In the genomic region with DNA sequence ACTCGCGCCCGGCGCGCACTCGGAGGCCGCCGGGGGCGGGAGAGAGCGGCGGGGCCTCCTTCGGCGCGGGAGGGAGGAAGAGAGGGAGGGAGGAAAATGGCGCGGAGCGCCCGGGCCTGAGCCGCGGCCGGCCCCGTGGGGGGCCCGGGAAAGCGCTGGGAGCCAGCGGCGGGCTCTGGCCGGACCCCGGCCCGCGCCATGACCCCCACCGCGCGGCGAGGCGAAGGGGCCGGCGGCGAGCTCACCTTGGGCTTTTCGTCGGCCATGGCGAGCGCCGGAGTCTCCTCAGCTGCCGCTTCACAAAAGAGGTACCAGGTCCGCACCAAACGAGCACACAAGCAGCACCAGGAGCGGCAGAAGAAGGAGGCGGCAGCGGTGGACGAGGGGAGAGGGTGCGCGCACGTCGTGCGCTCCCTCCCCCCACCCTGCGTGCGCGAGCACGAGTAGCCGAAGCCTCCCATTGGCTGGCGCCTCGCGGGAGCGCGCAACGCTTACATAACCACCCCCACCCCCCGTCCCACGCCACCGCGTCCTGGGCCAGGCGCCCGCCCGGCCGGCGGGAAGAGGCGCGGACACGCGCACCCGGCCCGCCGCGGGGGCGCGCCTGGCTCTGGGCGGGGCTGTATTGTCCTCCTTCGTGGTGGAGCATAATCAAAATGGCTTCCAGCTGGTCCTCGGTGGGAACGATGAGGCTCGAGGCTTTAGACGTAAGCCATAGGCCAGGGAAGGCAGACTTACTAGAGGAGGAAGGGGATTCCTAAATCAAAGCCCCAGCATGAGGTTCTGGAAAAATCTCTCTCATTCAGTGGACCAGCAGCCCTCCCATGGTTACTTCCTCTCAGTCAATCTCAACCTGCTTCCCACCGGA, we compare ENCODE assay signal across 1 cellular context.
TF ChIP-seq lines count a peak whose summit lies in the region.

A gene (minus strand): TSS at position 391 of the 868 bp plus-strand sequence. CDS start 125 bp downstream, at position 266.

TF ChIP-seq in K562, 482 proteins besides CTCF, POLR2A, EP300 and RAD21 (continued from another document and continues in another):
- TF ChIP-seq, protein P1, sequence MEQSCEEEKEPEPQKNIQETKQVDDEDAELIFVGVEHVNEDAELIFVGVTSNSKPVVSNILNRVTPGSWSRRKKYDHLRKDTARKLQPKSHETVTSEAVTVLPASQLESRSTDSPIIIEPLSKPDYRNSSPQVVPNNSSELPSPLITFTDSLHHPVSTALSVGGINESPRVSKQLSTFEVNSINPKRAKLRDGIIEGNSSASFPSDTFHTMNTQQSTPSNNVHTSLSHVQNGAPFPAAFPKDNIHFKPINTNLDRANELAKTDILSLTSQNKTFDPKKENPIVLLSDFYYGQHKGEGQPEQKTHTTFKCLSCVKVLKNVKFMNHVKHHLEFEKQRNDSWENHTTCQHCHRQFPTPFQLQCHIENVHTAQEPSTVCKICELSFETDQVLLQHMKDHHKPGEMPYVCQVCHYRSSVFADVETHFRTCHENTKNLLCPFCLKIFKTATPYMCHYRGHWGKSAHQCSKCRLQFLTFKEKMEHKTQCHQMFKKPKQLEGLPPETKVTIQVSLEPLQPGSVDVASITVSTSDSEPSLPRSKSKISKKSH (CRISPR knock-in tag; IDR thresholded peaks at IDR 0.05): no peak
- no peak for TF ChIP-seq NCOA4 (IDR thresholded peaks at IDR 0.05; ENCODE audit: partially characterized antibody)
- TF ChIP-seq, protein P2, sequence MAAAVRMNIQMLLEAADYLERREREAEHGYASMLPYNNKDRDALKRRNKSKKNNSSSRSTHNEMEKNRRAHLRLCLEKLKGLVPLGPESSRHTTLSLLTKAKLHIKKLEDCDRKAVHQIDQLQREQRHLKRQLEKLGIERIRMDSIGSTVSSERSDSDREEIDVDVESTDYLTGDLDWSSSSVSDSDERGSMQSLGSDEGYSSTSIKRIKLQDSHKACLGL (CRISPR knock-in tag; IDR thresholded peaks at IDR 0.05; ENCODE audit: borderline replicate concordance, poor library complexity, severe bottlenecking): no peak
- peak; percentile 88 for TF ChIP-seq RBM25 (IDR thresholded peaks at IDR 0.05; ENCODE audit: low read depth, low read length, severe bottlenecking)
- peak; percentile 89 for TF ChIP-seq TAF7 (tag; IDR thresholded peaks at IDR 0.05)
- TF ChIP-seq, protein P3, sequence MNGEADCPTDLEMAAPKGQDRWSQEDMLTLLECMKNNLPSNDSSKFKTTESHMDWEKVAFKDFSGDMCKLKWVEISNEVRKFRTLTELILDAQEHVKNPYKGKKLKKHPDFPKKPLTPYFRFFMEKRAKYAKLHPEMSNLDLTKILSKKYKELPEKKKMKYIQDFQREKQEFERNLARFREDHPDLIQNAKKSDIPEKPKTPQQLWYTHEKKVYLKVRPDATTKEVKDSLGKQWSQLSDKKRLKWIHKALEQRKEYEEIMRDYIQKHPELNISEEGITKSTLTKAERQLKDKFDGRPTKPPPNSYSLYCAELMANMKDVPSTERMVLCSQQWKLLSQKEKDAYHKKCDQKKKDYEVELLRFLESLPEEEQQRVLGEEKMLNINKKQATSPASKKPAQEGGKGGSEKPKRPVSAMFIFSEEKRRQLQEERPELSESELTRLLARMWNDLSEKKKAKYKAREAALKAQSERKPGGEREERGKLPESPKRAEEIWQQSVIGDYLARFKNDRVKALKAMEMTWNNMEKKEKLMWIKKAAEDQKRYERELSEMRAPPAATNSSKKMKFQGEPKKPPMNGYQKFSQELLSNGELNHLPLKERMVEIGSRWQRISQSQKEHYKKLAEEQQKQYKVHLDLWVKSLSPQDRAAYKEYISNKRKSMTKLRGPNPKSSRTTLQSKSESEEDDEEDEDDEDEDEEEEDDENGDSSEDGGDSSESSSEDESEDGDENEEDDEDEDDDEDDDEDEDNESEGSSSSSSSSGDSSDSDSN (IDR thresholded peaks at IDR 0.05; ENCODE audit: borderline replicate concordance in 1 of 2, low read depth in 2 of 2, low read length in 2 of 2): peak; percentile 87 to 91; a peak in 3 of 4 replicates
- peak; percentile 76 for TF ChIP-seq CCNT2 (IDR thresholded peaks at IDR 0.05; ENCODE audit: borderline replicate concordance, extremely low read depth, insufficient read length, low read depth, low read length)
- TF ChIP-seq NUFIP1 (IDR thresholded peaks at IDR 0.05; ENCODE audit: partially characterized antibody): no peak
- TF ChIP-seq NFIX (CRISPR knock-in tag; IDR thresholded peaks at IDR 0.05; ENCODE audit: low read depth): no peak
- no peak for TF ChIP-seq XRCC4 (IDR thresholded peaks at IDR 0.05; ENCODE audit: extremely low read depth, insufficient read depth, insufficient read length)
- 0 out of 2 replicates have a peak, but pooled peaks have one; percentile 9 for TF ChIP-seq CAMTA2 (CRISPR knock-in tag; conservative IDR thresholded peaks at IDR 0.05)
- TF ChIP-seq ZBTB17 (CRISPR knock-in tag; IDR thresholded peaks at IDR 0.05): no peak; the same call in 1 of the 2 replicates
- TF ChIP-seq CHD2 (IDR thresholded peaks at IDR 0.05; ENCODE audit: low read depth, low read length): 0 out of 2 replicates have a peak, but pooled peaks have one; percentile 49
- TF ChIP-seq ARID1B (IDR thresholded peaks at IDR 0.05): no peak
- TF ChIP-seq HNRNPL (IDR thresholded peaks at IDR 0.05; ENCODE audit: low read depth, low read length): peak; percentile 5; the same call in 1 of the 2 replicates
- TF ChIP-seq, protein P4, sequence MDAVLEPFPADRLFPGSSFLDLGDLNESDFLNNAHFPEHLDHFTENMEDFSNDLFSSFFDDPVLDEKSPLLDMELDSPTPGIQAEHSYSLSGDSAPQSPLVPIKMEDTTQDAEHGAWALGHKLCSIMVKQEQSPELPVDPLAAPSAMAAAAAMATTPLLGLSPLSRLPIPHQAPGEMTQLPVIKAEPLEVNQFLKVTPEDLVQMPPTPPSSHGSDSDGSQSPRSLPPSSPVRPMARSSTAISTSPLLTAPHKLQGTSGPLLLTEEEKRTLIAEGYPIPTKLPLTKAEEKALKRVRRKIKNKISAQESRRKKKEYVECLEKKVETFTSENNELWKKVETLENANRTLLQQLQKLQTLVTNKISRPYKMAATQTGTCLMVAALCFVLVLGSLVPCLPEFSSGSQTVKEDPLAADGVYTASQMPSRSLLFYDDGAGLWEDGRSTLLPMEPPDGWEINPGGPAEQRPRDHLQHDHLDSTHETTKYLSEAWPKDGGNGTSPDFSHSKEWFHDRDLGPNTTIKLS (IDR thresholded peaks at IDR 0.05; ENCODE audit: borderline replicate concordance, low read depth): no peak; the same call in none of the 2 replicates
- TF ChIP-seq, protein P5, sequence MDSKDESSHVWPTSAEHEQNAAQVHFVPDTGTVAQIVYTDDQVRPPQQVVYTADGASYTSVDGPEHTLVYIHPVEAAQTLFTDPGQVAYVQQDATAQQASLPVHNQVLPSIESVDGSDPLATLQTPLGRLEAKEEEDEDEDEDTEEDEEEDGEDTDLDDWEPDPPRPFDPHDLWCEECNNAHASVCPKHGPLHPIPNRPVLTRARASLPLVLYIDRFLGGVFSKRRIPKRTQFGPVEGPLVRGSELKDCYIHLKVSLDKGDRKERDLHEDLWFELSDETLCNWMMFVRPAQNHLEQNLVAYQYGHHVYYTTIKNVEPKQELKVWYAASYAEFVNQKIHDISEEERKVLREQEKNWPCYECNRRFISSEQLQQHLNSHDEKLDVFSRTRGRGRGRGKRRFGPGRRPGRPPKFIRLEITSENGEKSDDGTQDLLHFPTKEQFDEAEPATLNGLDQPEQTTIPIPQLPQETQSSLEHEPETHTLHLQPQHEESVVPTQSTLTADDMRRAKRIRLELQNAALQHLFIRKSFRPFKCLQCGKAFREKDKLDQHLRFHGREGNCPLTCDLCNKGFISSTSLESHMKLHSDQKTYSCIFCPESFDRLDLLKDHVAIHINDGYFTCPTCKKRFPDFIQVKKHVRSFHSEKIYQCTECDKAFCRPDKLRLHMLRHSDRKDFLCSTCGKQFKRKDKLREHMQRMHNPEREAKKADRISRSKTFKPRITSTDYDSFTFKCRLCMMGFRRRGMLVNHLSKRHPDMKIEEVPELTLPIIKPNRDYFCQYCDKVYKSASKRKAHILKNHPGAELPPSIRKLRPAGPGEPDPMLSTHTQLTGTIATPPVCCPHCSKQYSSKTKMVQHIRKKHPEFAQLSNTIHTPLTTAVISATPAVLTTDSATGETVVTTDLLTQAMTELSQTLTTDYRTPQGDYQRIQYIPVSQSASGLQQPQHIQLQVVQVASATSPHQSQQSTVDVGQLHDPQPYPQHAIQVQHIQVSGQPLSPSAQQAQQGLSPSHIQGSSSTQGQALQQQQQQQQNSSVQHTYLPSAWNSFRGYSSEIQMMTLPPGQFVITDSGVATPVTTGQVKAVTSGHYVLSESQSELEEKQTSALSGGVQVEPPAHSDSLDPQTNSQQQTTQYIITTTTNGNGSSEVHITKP (IDR thresholded peaks at IDR 0.05; ENCODE audit: partially characterized antibody): no peak
- no peak for TF ChIP-seq U2AF2 (optimal IDR thresholded peaks at IDR 0.05; ENCODE audit: low read depth, low read length)
- TF ChIP-seq SNRNP70 (optimal IDR thresholded peaks at IDR 0.05; ENCODE audit: low read depth, low read length): no peak
- no peak for TF ChIP-seq BRCA1 (IDR thresholded peaks at IDR 0.05)
- no peak for TF ChIP-seq BRCA1 (CRISPR knock-in tag; IDR thresholded peaks at IDR 0.05)
- TF ChIP-seq TEAD2 (tag; IDR thresholded peaks at IDR 0.05): no peak
- TF ChIP-seq GTF2F1 (IDR thresholded peaks at IDR 0.05; ENCODE audit: low read depth, low read length): no peak
- TF ChIP-seq ARHGAP35 (IDR thresholded peaks at IDR 0.05; ENCODE audit: partially characterized antibody): no peak
- TF ChIP-seq SRSF7 (optimal IDR thresholded peaks at IDR 0.05; ENCODE audit: low read depth, low read length): no peak
- TF ChIP-seq RFX7 (CRISPR knock-in tag; IDR thresholded peaks at IDR 0.05): no peak
- TF ChIP-seq NFATC3 (IDR thresholded peaks at IDR 0.05): no peak
- TF ChIP-seq, protein P6, sequence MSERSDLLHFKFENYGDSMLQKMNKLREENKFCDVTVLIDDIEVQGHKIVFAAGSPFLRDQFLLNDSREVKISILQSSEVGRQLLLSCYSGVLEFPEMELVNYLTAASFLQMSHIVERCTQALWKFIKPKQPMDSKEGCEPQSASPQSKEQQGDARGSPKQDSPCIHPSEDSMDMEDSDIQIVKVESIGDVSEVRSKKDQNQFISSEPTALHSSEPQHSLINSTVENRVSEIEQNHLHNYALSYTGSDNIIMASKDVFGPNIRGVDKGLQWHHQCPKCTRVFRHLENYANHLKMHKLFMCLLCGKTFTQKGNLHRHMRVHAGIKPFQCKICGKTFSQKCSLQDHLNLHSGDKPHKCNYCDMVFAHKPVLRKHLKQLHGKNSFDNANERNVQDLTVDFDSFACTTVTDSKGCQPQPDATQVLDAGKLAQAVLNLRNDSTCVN (CRISPR knock-in tag; IDR thresholded peaks at IDR 0.05): no peak
- TF ChIP-seq, protein P7, sequence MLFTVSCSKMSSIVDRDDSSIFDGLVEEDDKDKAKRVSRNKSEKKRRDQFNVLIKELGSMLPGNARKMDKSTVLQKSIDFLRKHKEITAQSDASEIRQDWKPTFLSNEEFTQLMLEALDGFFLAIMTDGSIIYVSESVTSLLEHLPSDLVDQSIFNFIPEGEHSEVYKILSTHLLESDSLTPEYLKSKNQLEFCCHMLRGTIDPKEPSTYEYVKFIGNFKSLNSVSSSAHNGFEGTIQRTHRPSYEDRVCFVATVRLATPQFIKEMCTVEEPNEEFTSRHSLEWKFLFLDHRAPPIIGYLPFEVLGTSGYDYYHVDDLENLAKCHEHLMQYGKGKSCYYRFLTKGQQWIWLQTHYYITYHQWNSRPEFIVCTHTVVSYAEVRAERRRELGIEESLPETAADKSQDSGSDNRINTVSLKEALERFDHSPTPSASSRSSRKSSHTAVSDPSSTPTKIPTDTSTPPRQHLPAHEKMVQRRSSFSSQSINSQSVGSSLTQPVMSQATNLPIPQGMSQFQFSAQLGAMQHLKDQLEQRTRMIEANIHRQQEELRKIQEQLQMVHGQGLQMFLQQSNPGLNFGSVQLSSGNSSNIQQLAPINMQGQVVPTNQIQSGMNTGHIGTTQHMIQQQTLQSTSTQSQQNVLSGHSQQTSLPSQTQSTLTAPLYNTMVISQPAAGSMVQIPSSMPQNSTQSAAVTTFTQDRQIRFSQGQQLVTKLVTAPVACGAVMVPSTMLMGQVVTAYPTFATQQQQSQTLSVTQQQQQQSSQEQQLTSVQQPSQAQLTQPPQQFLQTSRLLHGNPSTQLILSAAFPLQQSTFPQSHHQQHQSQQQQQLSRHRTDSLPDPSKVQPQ (CRISPR knock-in tag; IDR thresholded peaks at IDR 0.05; ENCODE audit: borderline replicate concordance): no peak
- TF ChIP-seq BDP1 (IDR thresholded peaks at IDR 0.05; ENCODE audit: insufficient read depth, insufficient read length): no peak
- no peak for TF ChIP-seq CBX5 (IDR thresholded peaks at IDR 0.05; ENCODE audit: borderline replicate concordance, low read depth)
- TF ChIP-seq ZNF282 (CRISPR knock-in tag; IDR thresholded peaks at IDR 0.05): no peak
- peak; percentile 98 for TF ChIP-seq DMBX1 (CRISPR knock-in tag; IDR thresholded peaks at IDR 0.05; ENCODE audit: borderline replicate concordance)
- no peak for TF ChIP-seq ELF1 (tag; IDR thresholded peaks at IDR 0.05)
- no peak for TF ChIP-seq FOXA1 (IDR thresholded peaks at IDR 0.05; ENCODE audit: borderline replicate concordance)
- TF ChIP-seq POLR2G (IDR thresholded peaks at IDR 0.05; ENCODE audit: low read depth, low read length): peak; percentile 89
- TF ChIP-seq, protein P8, sequence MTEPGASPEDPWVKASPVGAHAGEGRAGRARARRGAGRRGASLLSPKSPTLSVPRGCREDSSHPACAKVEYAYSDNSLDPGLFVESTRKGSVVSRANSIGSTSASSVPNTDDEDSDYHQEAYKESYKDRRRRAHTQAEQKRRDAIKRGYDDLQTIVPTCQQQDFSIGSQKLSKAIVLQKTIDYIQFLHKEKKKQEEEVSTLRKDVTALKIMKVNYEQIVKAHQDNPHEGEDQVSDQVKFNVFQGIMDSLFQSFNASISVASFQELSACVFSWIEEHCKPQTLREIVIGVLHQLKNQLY (CRISPR knock-in tag; conservative IDR thresholded peaks at IDR 0.05): peak in 1 of 2 experiments; percentile 30; a peak in 1 of 4 replicates
- no peak for TF ChIP-seq MIER1 (IDR thresholded peaks at IDR 0.05; ENCODE audit: low read depth)
- TF ChIP-seq POLR2B (IDR thresholded peaks at IDR 0.05; ENCODE audit: low read depth, partially characterized antibody): peak; percentile 50
- TF ChIP-seq SIN3A (IDR thresholded peaks at IDR 0.05; ENCODE audit: borderline replicate concordance in 2 of 2, control insufficient read depth in 1 of 2, low read depth in 2 of 2, low read length in 2 of 2): peak; percentile 16 to 80; a peak in 2 of 4 replicates
- no peak for TF ChIP-seq NCOA1 (IDR thresholded peaks at IDR 0.05; ENCODE audit: low read depth)
- TF ChIP-seq FOXP1 (CRISPR knock-in tag; IDR thresholded peaks at IDR 0.05): 0 out of 2 replicates have a peak, but pooled peaks have one; percentile 33
- TF ChIP-seq NR4A1 (CRISPR knock-in tag; IDR thresholded peaks at IDR 0.05): no peak
- peak; percentile 91 for TF ChIP-seq NR4A1 (tag; IDR thresholded peaks at IDR 0.05)
- TF ChIP-seq, protein P9, sequence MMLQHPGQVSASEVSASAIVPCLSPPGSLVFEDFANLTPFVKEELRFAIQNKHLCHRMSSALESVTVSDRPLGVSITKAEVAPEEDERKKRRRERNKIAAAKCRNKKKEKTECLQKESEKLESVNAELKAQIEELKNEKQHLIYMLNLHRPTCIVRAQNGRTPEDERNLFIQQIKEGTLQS (IDR thresholded peaks at IDR 0.05): no peak
- TF ChIP-seq, protein P9 (CRISPR knock-in tag; conservative IDR thresholded peaks at IDR 0.05): peak; percentile 22; the same call in 1 of the 2 replicates
- peak; percentile 79; the same call in 1 of the 2 replicates for TF ChIP-seq KLF6 (CRISPR knock-in tag; IDR thresholded peaks at IDR 0.05; ENCODE audit: borderline replicate concordance)
- TF ChIP-seq ZFP36 (IDR thresholded peaks at IDR 0.05; ENCODE audit: low read depth, low read length, partially characterized antibody): no peak
- no peak for TF ChIP-seq ZNF408 (CRISPR knock-in tag; IDR thresholded peaks at IDR 0.05; ENCODE audit: low read depth)
